Comparison of ENCODE assay signal across 15 cellular contexts in the genomic region with DNA sequence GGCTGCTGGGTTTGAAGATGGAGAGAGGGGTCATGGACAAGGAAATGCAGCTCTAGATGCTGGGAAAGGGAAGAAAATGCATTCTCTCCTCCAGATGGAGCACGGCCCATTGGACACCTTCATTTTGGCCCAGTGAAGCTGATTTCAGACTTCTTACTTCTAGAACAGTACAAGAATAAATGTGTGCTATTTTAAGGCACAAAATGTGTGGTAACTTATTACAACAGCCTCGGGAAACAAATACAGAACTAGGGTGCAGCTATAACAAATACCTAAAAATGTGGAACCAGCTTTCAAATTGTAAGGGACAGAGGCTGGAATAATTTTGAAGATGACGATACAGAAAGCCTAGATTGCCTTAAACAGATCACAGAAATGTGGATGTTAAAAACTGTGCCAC.
"Had no signal": no experiment of that assay in that cellular context is flagged by ENCODE, and none has a peak within 500 bp of the region (broad histone marks: within the 10 kb centered on the region; RNA-seq: fewer than 3 reads in every experiment).

No MANE protein-coding gene starts in this region.

- H3K27ac Mint-ChIP-seq: activated naive CD8-positive, alpha-beta T cell; stimulated activated naive CD8-positive, alpha-beta T cell treated with anti-CD3 and anti-CD28 coated beads, Interleukin-15, amount 100 ng/mL, for 72 hours had no signal

- H3K4me3 ChIP-seq: mucosa of descending colon, prostate gland, right atrium auricular region, suprapubic skin had no signal

- H3K9me3 ChIP-seq: mucosa of descending colon, prostate gland, right atrium auricular region, suprapubic skin had no signal

- H3K36me3 Mint-ChIP-seq: activated naive CD8-positive, alpha-beta T cell had no signal

- DNase-seq: activated CD4-positive, alpha-beta T cell treated with anti-CD3 and anti-CD28 coated beads for 1 hour; activated CD4-positive, alpha-beta T cell treated with anti-CD3 and anti-CD28 coated beads, Interleukin-2, amount 50 U/mL, for 4 hours; activated gamma-delta T cell treated with Interleukin-2 at 50 U/mL for 16 hours; mesenchymal stem cell; mucosa of descending colon; naive B cell; stimulated activated CD4-positive, alpha-beta T cell treated with anti-CD3 and anti-CD28 coated beads, Interleukin-2, amount 100 ng/mL, for 24 hours; stimulated activated naive CD8-positive, alpha-beta T cell treated with anti-CD3 and anti-CD28 coated beads, Interleukin-15, amount 100 ng/mL, for 72 hours; trophoblast cell; WERI-Rb-1 had no signal

- H3K27me3 Mint-ChIP-seq: activated naive CD8-positive, alpha-beta T cell; naive B cell had no signal

- H3K27me3 ChIP-seq: right atrium auricular region, suprapubic skin had no signal

- H3K4me3 Mint-ChIP-seq: activated naive CD8-positive, alpha-beta T cell; naive B cell; neural crest cell; stimulated activated naive CD8-positive, alpha-beta T cell treated with anti-CD3 and anti-CD28 coated beads, Interleukin-15, amount 100 ng/mL, for 72 hours had no signal

- H3K36me3 ChIP-seq: prostate gland, right atrium auricular region, suprapubic skin, WERI-Rb-1 had no signal
